In genomic region chr6:111533087-111533784, GRCh38 we compare ENCODE assay signal across 12 cellular contexts. TPM values are rescaled to one million over a fixed set of nuclear protein-coding genes. Genes with fewer than 3 reads are reported as not detected.
DNase-seq lines count a peak whose midpoint lies in the region; ATAC-seq and TF ChIP-seq lines count a peak whose summit lies in the region.
"Had no signal": no experiment of that assay in that cellular context is flagged by ENCODE, and none has a peak within 500 bp of the region (broad histone marks: within the 10 kb centered on the region; RNA-seq: fewer than 3 reads in every experiment).

No MANE protein-coding gene starts in this region.

- no peak overlapping the region for H3K4me3 ChIP-seq in hepatocyte

- ATAC-seq in activated naive CD8-positive, alpha-beta T cell treated with anti-CD3 and anti-CD28 coated beads, Interleukin-2, amount 10 ng/mL, durations not matched to agents 7 days and 5 days (ENCODE audit: low read depth), result peak; percentile 93
- no peak for ATAC-seq in Right ventricle myocardium superior (ENCODE audit: poor library complexity)
- ATAC-seq: effector memory CD8-positive, alpha-beta T cell had no signal

- H3K9me3 Mint-ChIP-seq in activated naive CD8-positive, alpha-beta T cell treated with anti-CD3 and anti-CD28 coated beads, Interleukin-2, amount 10 ng/mL, durations not matched to agents 7 days and 5 days, result peaks cover 6% of the 10 kb centered on the region
- H3K9me3 Mint-ChIP-seq: effector memory CD8-positive, alpha-beta T cell had no signal

- H3K27me3 ChIP-seq in hepatocyte, result no peaks in the 10 kb centered on the region

- peaks cover 14% of the 10 kb centered on the region for H3K79me2 ChIP-seq in hepatocyte

- H3K27me3 Mint-ChIP-seq in activated naive CD8-positive, alpha-beta T cell treated with anti-CD3 and anti-CD28 coated beads, Interleukin-2, amount 10 ng/mL, durations not matched to agents 7 days and 5 days, result no peaks in the 10 kb centered on the region
- H3K27me3 Mint-ChIP-seq: effector memory CD8-positive, alpha-beta T cell had no signal

- intact Hi-C loops in Right ventricle myocardium superior (cut with DNase I), result no loop called here

- peak overlapping the region; percentile 9 for H3K4me3 Mint-ChIP-seq in activated naive CD8-positive, alpha-beta T cell treated with anti-CD3 and anti-CD28 coated beads, Interleukin-2, amount 10 ng/mL, durations not matched to agents 7 days and 5 days
- H3K4me3 Mint-ChIP-seq: effector memory CD8-positive, alpha-beta T cell had no signal

- 51% methylated on average over 4 of the region's 4 CpGs for WGBS in hepatocyte (ENCODE audit: low lambda C conversion rate, missing lambda C conversion rate)

- DNase-seq in SKM-1 treated with dmso at 0.1 percent for 144 hours (lab: John Stamatoyannopoulos, UW; ENCODE audit: unreplicated experiment), result peak; percentile 48
- DNase-seq in SKM-1 (lab: John Stamatoyannopoulos, UW; ENCODE audit: unreplicated experiment), result no peak
- DNase-seq in MV-4-11 (lab: John Stamatoyannopoulos, UW), result peak; percentile 24
- DNase-seq in activated naive CD8-positive, alpha-beta T cell treated with anti-CD3 and anti-CD28 coated beads, Interleukin-2, amount 10 ng/mL, durations not matched to agents 7 days and 5 days, result no peak
- peak; percentile 14 to 42 (median 27) for DNase-seq in stimulated activated CD4-positive, alpha-beta T cell treated with anti-CD3 and anti-CD28 coated beads, TNF-alpha, amount 100 ng/mL, for 48 hours (ENCODE audit: low read depth in 3 of 3)
- DNase-seq in Right ventricle myocardium superior, result no peak
- DNase-seq in DMS114 treated with DMSO at 0.1 percent for 48 hours (lab: John Stamatoyannopoulos, UW; ENCODE audit: unreplicated experiment), result no peak
- DNase-seq in hepatocyte (ENCODE audit: low spot score), result no peak
- DNase-seq: effector memory CD8-positive, alpha-beta T cell; left cardiac atrium; NCI-H2081 treated with DMSO at 0.1 percent for 48 hours; trophoblast cell had no signal

- H3K4me1 Mint-ChIP-seq in activated naive CD8-positive, alpha-beta T cell treated with anti-CD3 and anti-CD28 coated beads, Interleukin-2, amount 10 ng/mL, durations not matched to agents 7 days and 5 days, result peaks cover 33% of the 10 kb centered on the region

- POLR2A ChIA-PET in activated naive CD8-positive, alpha-beta T cell treated with anti-CD3 and anti-CD28 coated beads, Interleukin-2, amount 10 ng/mL, durations not matched to agents 7 days and 5 days (lab: Charles Lee), result no interaction called here

- H3K4me2 ChIP-seq in hepatocyte, result no peak overlapping the region

- no peaks in the 10 kb centered on the region for H3K9me3 ChIP-seq in hepatocyte (ENCODE audit: low read depth)

- peaks cover 19% of the 10 kb centered on the region for H3K4me1 ChIP-seq in hepatocyte (ENCODE audit: insufficient read depth)

- H4K20me1 ChIP-seq in hepatocyte (ENCODE audit: insufficient read depth, poor library complexity, severe bottlenecking), result no peaks in the 10 kb centered on the region

- no peaks in the 10 kb centered on the region for H3K36me3 ChIP-seq in hepatocyte (replicated peaks; ENCODE audit: insufficient read depth, low read depth)

- H3K9me2 ChIP-seq in hepatocyte (replicated peaks; ENCODE audit: insufficient read depth), result no peaks in the 10 kb centered on the region

- no peak overlapping the region for H3K27ac ChIP-seq in hepatocyte

- H2AFZ ChIP-seq in hepatocyte, result no peak overlapping the region

- peaks cover 14% of the 10 kb centered on the region for H3K36me3 Mint-ChIP-seq in activated naive CD8-positive, alpha-beta T cell treated with anti-CD3 and anti-CD28 coated beads, Interleukin-2, amount 10 ng/mL, durations not matched to agents 7 days and 5 days

- peak overlapping the region; percentile 74 for H3K27ac Mint-ChIP-seq in activated naive CD8-positive, alpha-beta T cell treated with anti-CD3 and anti-CD28 coated beads, Interleukin-2, amount 10 ng/mL, durations not matched to agents 7 days and 5 days

- no peak for TF ChIP-seq CTCF in hepatocyte (IDR thresholded peaks at IDR 0.05; ENCODE audit: poor library complexity)

RNA-seq across cellular contexts. Expression of gene REV3L, which starts 50.2 kb away (rescaled TPM):
- 10 to 100 TPM; 20.1 to 23.0 TPM for total RNA-seq in activated naive CD8-positive, alpha-beta T cell treated with anti-CD3 and anti-CD28 coated beads, Interleukin-2, amount 10 ng/mL, durations not matched to agents 7 days and 5 days
- total RNA-seq in Right ventricle myocardium superior (9.1 TPM), hepatocyte (29.4 and 37.2 TPM in 2 replicates)
- polyA plus RNA-seq in hepatocyte, result 17.6 and 23.7 TPM in 2 replicates

Comparison
In these comparisons a context has a peak if more than half of its experiments do, and no peak if none do; other contexts are left out.
1. DNase-seq: peak in SKM-1 treated with dmso at 0.1 percent for 144 hours (single experiment), MV-4-11 (single experiment) and stimulated activated CD4-positive, alpha-beta T cell treated with anti-CD3 and anti-CD28 coated beads, TNF-alpha, amount 100 ng/mL, for 48 hours (3 of 3); none in SKM-1 (single experiment), activated naive CD8-positive, alpha-beta T cell treated with anti-CD3 and anti-CD28 coated beads, Interleukin-2, amount 10 ng/mL, durations not matched to agents 7 days and 5 days (single experiment), Right ventricle myocardium superior (single experiment), DMS114 treated with DMSO at 0.1 percent for 48 hours (single experiment) and hepatocyte (single experiment).